Comparison of ENCODE assay signal across 36 cellular contexts in the genomic region with DNA sequence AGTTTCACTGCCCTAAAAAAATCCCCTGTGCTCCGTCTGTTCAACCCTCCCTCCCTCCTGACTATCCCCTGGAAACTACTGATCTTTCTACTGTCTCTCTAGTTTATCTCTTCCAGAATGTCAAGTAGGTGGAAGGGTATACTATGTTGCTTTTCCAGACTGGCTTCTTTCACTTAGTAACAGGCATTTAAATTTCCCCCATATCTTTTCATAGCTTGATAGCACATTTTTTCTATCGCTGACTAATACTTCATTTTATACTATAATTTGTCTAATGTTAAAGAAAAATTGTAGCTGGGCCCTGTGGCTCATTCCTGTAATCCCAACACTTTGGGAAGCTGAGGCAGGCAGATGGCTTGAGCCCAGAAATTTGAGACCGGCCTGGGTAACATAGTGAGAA.
"Had no signal": no experiment of that assay in that cellular context is flagged by ENCODE, and none has a peak within 500 bp of the region (broad histone marks: within the 10 kb centered on the region; RNA-seq: fewer than 3 reads in every experiment).

No MANE protein-coding gene starts in this region.

- H3K4me3 ChIP-seq: MG63 had no signal

- H3K27ac ChIP-seq: KMS-11 had no signal

- H3K4me2 ChIP-seq: KMS-11 had no signal

- DNase-seq: Karpas-422, Kasumi-1, MG63, MM.1S, MV-4-11, NCI-H1048, NCI-H1092, NCI-H1092 treated with DMSO at 0.1 percent for 48 hours, NCI-H1105, NCI-H1105 treated with DMSO at 0.1 percent for 48 hours, NCI-H1417, NCI-H1417 treated with DMSO at 0.1 percent for 48 hours, NCI-H1436, NCI-H1436 treated with DMSO at 0.1 percent for 48 hours, NCI-H146, NCI-H1694, NCI-H1694 treated with DMSO at 0.1 percent for 48 hours, NCI-H187, NCI-H187 treated with DMSO at 0.1 percent for 48 hours, NCI-H1930, NCI-H2029, NCI-H2029 treated with DMSO at 0.1 percent for 48 hours, NCI-H2081, NCI-H2081 treated with DMSO at 0.1 percent for 48 hours, NCI-H2107, NCI-H2171, NCI-H2171 treated with DMSO at 0.1 percent for 48 hours, NCI-H2227 treated with DMSO at 0.1 percent for 48 hours, NCI-H226, NCI-H345, NCI-H446, NCI-H446 treated with DMSO at 0.1 percent for 48 hours, NCI-H510A, NCI-H510A treated with DMSO at 0.1 percent for 48 hours, NCI-H524 had no signal

- H3K9ac ChIP-seq: KMS-11 had no signal

- H3K9me3 ChIP-seq: MG63 had no signal

- H3K36me3 ChIP-seq: MG63 had no signal
